In genomic region chr6:81808834-81809598, GRCh38 we compare ENCODE assay signal across 12 cellular contexts. TPM values are rescaled to one million over a fixed set of nuclear protein-coding genes. Genes with fewer than 3 reads are reported as not detected.
DNase-seq lines count a peak whose midpoint lies in the region; ATAC-seq and TF ChIP-seq lines count a peak whose summit lies in the region.
"Had no signal": no experiment of that assay in that cellular context is flagged by ENCODE, and none has a peak within 500 bp of the region (broad histone marks: within the 10 kb centered on the region; RNA-seq: fewer than 3 reads in every experiment).

No MANE protein-coding gene starts in this region.

- H3K18ac ChIP-seq in mesendoderm (ENCODE audit: low read length) = no peak overlapping the region

- H2AK5ac ChIP-seq in mesendoderm (ENCODE audit: low read length) = no peak overlapping the region

- H3K36me3 ChIP-seq in stomach smooth muscle (ENCODE audit: control insufficient read depth in 2 of 2, insufficient read depth in 2 of 2, low read length in 2 of 2) = no peaks in the 10 kb centered on the region
- H3K36me3 ChIP-seq in mesendoderm (ENCODE audit: control insufficient read depth, insufficient read depth, low read length) = no peaks in the 10 kb centered on the region

- no peak overlapping the region for H2BK5ac ChIP-seq in mesendoderm (ENCODE audit: low read length)

- H4K8ac ChIP-seq in mesendoderm (ENCODE audit: low read depth, low read length) = no peak overlapping the region

- H3K79me2 ChIP-seq in mesendoderm (ENCODE audit: control insufficient read depth, insufficient read depth, low read length) = no peaks in the 10 kb centered on the region

- H3K4me3 ChIP-seq in cardiac fibroblast (replicated peaks in 1 of 2; ENCODE audit: low read depth in 2 of 2, low read length in 2 of 2) = no peak overlapping the region
- peak overlapping the region; percentile 27 to 61 for H3K4me3 ChIP-seq in stomach smooth muscle (ENCODE audit: low read length in 2 of 2)
- H3K4me3 ChIP-seq in mesendoderm (ENCODE audit: low read length) = no peak overlapping the region

- no peak overlapping the region for H3K23ac ChIP-seq in mesendoderm (ENCODE audit: low read length)

- H3K79me1 ChIP-seq in mesendoderm (ENCODE audit: low read length) = no peaks in the 10 kb centered on the region

- peak; percentile 83 for DNase-seq in MV-4-11 (lab: John Stamatoyannopoulos, UW)
- DNase-seq in cardiac fibroblast (ENCODE audit: low read depth in 2 of 2) = peak; percentile 12 to 58
- no peak for DNase-seq in left lobe of liver (ENCODE audit: low spot score)
- DNase-seq in effector CD8-positive, alpha-beta T cell (lab: John Stamatoyannopoulos, UW) = no peak
- DNase-seq in mesendoderm = no peak
- DNase-seq: NCI-H524; nephron progenitor cell; stimulated activated CD4-positive, alpha-beta T cell treated with anti-CD3 and anti-CD28 coated beads, Interleukin-4, amount 100 ng/mL, for 1 hour; T-cell had no signal

- TF ChIP-seq CTCF in cardiac fibroblast (IDR thresholded peaks at IDR 0.05; ENCODE audit: low read depth, low read length) = no peak

- peak; percentile 29 for ATAC-seq in left lobe of liver
- no peak for ATAC-seq in GM21529 (IDR thresholded peaks at IDR 0.05; ENCODE audit: unreplicated experiment)
- no peak for ATAC-seq in HG02623 (IDR thresholded peaks at IDR 0.05; ENCODE audit: unreplicated experiment)
- ATAC-seq: T-cell had no signal

- peak overlapping the region; percentile 26 for H3K27ac ChIP-seq in stomach smooth muscle (ENCODE audit: low read length)
- H3K27ac ChIP-seq in mesendoderm (ENCODE audit: low read depth, low read length) = no peak overlapping the region

- no peak overlapping the region for H3K4me2 ChIP-seq in mesendoderm (ENCODE audit: low read length)

- no peak overlapping the region for H3K4ac ChIP-seq in mesendoderm (ENCODE audit: low read depth, low read length)

- no peak overlapping the region for H3K56ac ChIP-seq in mesendoderm (ENCODE audit: low read length)

- H3K9ac ChIP-seq in stomach smooth muscle (ENCODE audit: low read length in 2 of 2) (no peak overlapping the region), mesendoderm (ENCODE audit: low read length) (no peak overlapping the region)

- H3K4me1 ChIP-seq in stomach smooth muscle (ENCODE audit: control insufficient read depth, insufficient read depth, low read length) (no peaks in the 10 kb centered on the region), mesendoderm (ENCODE audit: control insufficient read depth, low read depth, low read length) (no peaks in the 10 kb centered on the region)

- no peaks in the 10 kb centered on the region for H3K9me3 ChIP-seq in stomach smooth muscle (ENCODE audit: control insufficient read depth in 2 of 2, low read length in 2 of 2)

- no peaks in the 10 kb centered on the region for H3K27me3 ChIP-seq in stomach smooth muscle (ENCODE audit: control insufficient read depth in 1 of 2, insufficient read depth in 2 of 2, low read length in 2 of 2)
- no peaks in the 10 kb centered on the region for H3K27me3 ChIP-seq in mesendoderm (ENCODE audit: insufficient read depth, low read length, poor library complexity)

- WGBS in mesendoderm (ENCODE audit: extremely low coverage, insufficient coverage, low lambda C conversion rate) = no CpG with 5 or more reads among the region's 6 CpGs

- no peak overlapping the region for H2BK120ac ChIP-seq in mesendoderm (ENCODE audit: low read depth, low read length)

- H2BK15ac ChIP-seq in mesendoderm (replicated peaks; ENCODE audit: low read depth) = no peak overlapping the region

- no peak overlapping the region for H4K5ac ChIP-seq in mesendoderm (ENCODE audit: low read length)

RNA-seq across cellular contexts. Expression of gene TENT5A, which starts 56.5 kb away (rescaled TPM):
- 7.8 TPM for total RNA-seq in left lobe of liver
- 0.69 TPM for polyA plus RNA-seq in mesendoderm (2013, experiment 1 of 2)
- 0.62 TPM for polyA plus RNA-seq in mesendoderm (2013, experiment 2 of 2)

Comparison
In these comparisons a context has a peak if more than half of its experiments do, and no peak if none do; other contexts are left out.
1. DNase-seq: peak in MV-4-11 (single experiment) and cardiac fibroblast (2 of 2); none in left lobe of liver (single experiment), effector CD8-positive, alpha-beta T cell (single experiment) and mesendoderm (single experiment).
2. H3K4me3 ChIP-seq: peak in stomach smooth muscle (2 of 2); none in cardiac fibroblast (0 of 2) and mesendoderm (single experiment).